9 cellular contexts compared by ENCODE assay signal in genomic region chr2:138948070-138948539, GRCh38.
DNase-seq lines count a peak whose midpoint lies in the region; ATAC-seq and TF ChIP-seq lines count a peak whose summit lies in the region.
"Had no signal": no experiment of that assay in that cellular context is flagged by ENCODE, and none has a peak within 500 bp of the region (broad histone marks: within the 10 kb centered on the region; RNA-seq: fewer than 3 reads in every experiment).

No MANE protein-coding gene starts in this region.

- no peak overlapping the region for H3K27ac Mint-ChIP-seq in endothelial cell (ENCODE audit: unreplicated experiment)

- DNase-seq in amniotic stem cell (lab: John Stamatoyannopoulos, UW), result peak; percentile 89
- DNase-seq in pons (ENCODE audit: low spot score), result peak; percentile 15
- DNase-seq in NCI-H526 (lab: John Stamatoyannopoulos, UW), result no peak
- no peak for DNase-seq in NCI-H526 treated with DMSO at 0.1 percent for 48 hours (lab: John Stamatoyannopoulos, UW)
- DNase-seq in endothelial cell (ENCODE audit: low spot score), result no peak
- no peak for DNase-seq in ecto neural progenitor cell (ENCODE audit: low spot score)

- H3K36me3 Mint-ChIP-seq in endothelial cell (ENCODE audit: low read depth, unreplicated experiment), result no peaks in the 10 kb centered on the region

- no peak overlapping the region for H3K4me3 Mint-ChIP-seq in endothelial cell (ENCODE audit: unreplicated experiment)

- H3K27me3 Mint-ChIP-seq in endothelial cell (ENCODE audit: unreplicated experiment), result no peaks in the 10 kb centered on the region

- ATAC-seq in GM19035 (IDR thresholded peaks at IDR 0.05; ENCODE audit: unreplicated experiment), result peak; percentile 83
- peak; percentile 94 for ATAC-seq in HG03432 (IDR thresholded peaks at IDR 0.05; ENCODE audit: unreplicated experiment)
- ATAC-seq: K562 had no signal

- no peaks in the 10 kb centered on the region for H3K9me3 Mint-ChIP-seq in endothelial cell (ENCODE audit: unreplicated experiment)

- H3K4me1 Mint-ChIP-seq in endothelial cell (ENCODE audit: unreplicated experiment), result peaks cover 11% of the 10 kb centered on the region

- TF ChIP-seq CTCF in endothelial cell (IDR thresholded peaks at IDR 0.05; ENCODE audit: unreplicated experiment), result no peak

Comparison
In these comparisons a context has a peak if more than half of its experiments do, and no peak if none do; other contexts are left out.
1. DNase-seq: peak in amniotic stem cell (single experiment) and pons (single experiment); none in NCI-H526 (0 of 2), NCI-H526 treated with DMSO at 0.1 percent for 48 hours (single experiment), endothelial cell (single experiment) and ecto neural progenitor cell (single experiment).